ENCODE assay signal across 8 cellular contexts in the genomic region with DNA sequence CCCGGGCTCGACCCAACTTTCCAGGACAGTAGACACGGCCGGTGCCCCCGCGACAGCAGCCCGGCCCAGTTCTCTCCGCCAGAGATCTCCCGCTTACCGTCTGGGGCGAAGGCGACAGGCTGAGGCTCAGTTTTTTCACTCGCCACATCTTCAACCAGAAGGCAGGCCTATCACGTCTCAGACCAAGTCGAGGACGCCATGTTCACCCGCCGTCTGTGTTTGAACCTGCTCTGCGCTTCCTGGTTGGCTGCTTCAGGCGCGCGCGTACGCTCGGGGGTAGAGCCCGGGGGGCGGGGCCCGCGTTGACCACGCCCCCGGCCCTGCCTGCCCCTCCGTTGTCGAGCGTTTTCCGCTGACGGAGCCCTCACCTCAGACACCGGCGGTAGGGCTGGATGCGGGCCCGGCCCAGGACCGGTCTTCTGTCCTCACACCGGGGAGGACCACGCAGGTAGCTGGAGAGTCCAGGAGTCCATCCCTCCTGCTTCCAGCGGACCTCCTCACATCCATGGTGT.
A peak's percentile ranks its signal among the peaks of the same experiment; 100 is the strongest.
DNase-seq lines count a peak whose midpoint lies in the region; ATAC-seq and TF ChIP-seq lines count a peak whose summit lies in the region.

A gene with protein sequence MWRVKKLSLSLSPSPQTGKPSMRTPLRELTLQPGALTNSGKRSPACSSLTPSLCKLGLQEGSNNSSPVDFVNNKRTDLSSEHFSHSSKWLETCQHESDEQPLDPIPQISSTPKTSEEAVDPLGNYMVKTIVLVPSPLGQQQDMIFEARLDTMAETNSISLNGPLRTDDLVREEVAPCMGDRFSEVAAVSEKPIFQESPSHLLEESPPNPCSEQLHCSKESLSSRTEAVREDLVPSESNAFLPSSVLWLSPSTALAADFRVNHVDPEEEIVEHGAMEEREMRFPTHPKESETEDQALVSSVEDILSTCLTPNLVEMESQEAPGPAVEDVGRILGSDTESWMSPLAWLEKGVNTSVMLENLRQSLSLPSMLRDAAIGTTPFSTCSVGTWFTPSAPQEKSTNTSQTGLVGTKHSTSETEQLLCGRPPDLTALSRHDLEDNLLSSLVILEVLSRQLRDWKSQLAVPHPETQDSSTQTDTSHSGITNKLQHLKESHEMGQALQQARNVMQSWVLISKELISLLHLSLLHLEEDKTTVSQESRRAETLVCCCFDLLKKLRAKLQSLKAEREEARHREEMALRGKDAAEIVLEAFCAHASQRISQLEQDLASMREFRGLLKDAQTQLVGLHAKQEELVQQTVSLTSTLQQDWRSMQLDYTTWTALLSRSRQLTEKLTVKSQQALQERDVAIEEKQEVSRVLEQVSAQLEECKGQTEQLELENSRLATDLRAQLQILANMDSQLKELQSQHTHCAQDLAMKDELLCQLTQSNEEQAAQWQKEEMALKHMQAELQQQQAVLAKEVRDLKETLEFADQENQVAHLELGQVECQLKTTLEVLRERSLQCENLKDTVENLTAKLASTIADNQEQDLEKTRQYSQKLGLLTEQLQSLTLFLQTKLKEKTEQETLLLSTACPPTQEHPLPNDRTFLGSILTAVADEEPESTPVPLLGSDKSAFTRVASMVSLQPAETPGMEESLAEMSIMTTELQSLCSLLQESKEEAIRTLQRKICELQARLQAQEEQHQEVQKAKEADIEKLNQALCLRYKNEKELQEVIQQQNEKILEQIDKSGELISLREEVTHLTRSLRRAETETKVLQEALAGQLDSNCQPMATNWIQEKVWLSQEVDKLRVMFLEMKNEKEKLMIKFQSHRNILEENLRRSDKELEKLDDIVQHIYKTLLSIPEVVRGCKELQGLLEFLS (minus strand): TSS at position 227 of the 512 bp plus-strand sequence. CDS start 79 bp downstream, at position 148.

- H3K27me3 Mint-ChIP-seq in central memory CD8-positive, alpha-beta T cell = no peaks in the 10 kb centered on the region

- no peak for TF ChIP-seq CTCF in AG09319 (IDR thresholded peaks at IDR 0.05; ENCODE audit: low read depth, low read length)

- DNase-seq in AG09319 (ENCODE audit: extremely low read depth, low read depth) (peak; percentile 55), NCI-H446 (lab: John Stamatoyannopoulos, UW) (peak; percentile 76 to 91), iris pigment epithelial cell (ENCODE audit: low read depth) (peak; percentile 90)
- peak; percentile 93 to 94 for DNase-seq in central memory CD8-positive, alpha-beta T cell (ENCODE audit: low spot score in 2 of 2)
- DNase-seq in stimulated activated CD4-positive, alpha-beta T cell treated with anti-CD3 and anti-CD28 coated beads, Interleukin-12 subunit alpha, Interleukin-12 subunit beta, amount 100 ng/mL, for 24 hours (ENCODE audit: low read depth in 2 of 2) = peak; percentile 88 to 89

- peaks cover 25% of the 10 kb centered on the region for H3K4me1 Mint-ChIP-seq in central memory CD8-positive, alpha-beta T cell

- no peaks in the 10 kb centered on the region for H3K9me3 Mint-ChIP-seq in central memory CD8-positive, alpha-beta T cell

- H3K36me3 Mint-ChIP-seq in central memory CD8-positive, alpha-beta T cell (ENCODE audit: insufficient read depth) = peaks cover 14% of the 10 kb centered on the region

- H3K27ac Mint-ChIP-seq in central memory CD8-positive, alpha-beta T cell (ENCODE audit: low read depth) = peak within 1 kb of the TSS; percentile 95

- ATAC-seq in GM19035 (IDR thresholded peaks at IDR 0.05; ENCODE audit: unreplicated experiment) (peak; percentile 88), HG03342 (IDR thresholded peaks at IDR 0.05; ENCODE audit: unreplicated experiment) (peak; percentile 81)
- peak; percentile 90 to 93 for ATAC-seq in activated CD4-positive, CD25-positive, alpha-beta regulatory T cell treated with anti-CD3 and anti-CD28 coated beads, Interleukin-2, amount 50 U/mL, for 24 hours
- peak; percentile 89 for ATAC-seq in central memory CD8-positive, alpha-beta T cell (replicated peaks; ENCODE audit: extremely low read depth, poor library complexity, severe bottlenecking)

- H3K4me3 Mint-ChIP-seq in central memory CD8-positive, alpha-beta T cell = peak within 1 kb of the TSS; percentile 90

Comparison
In these comparisons a context has a peak if more than half of its experiments do, and no peak if none do; other contexts are left out.
1. Peak in every context shown above with its lines: DNase-seq and ATAC-seq.